In genomic region chr2:183057333-183057985, GRCh38 we compare ENCODE assay signal across 12 cellular contexts. TPM values are rescaled to one million over a fixed set of nuclear protein-coding genes. Genes with fewer than 3 reads are reported as not detected.
DNase-seq lines count a peak whose midpoint lies in the region; ATAC-seq, FAIRE-seq and TF ChIP-seq lines count a peak whose summit lies in the region.
"Had no signal": no experiment of that assay in that cellular context is flagged by ENCODE, and none has a peak within 500 bp of the region (broad histone marks: within the 10 kb centered on the region; RNA-seq: fewer than 3 reads in every experiment).

No MANE protein-coding gene starts in this region.

- no peak for FAIRE-seq in D721Med (lab: Jason Lieb, UNC)

- no peaks in the 10 kb centered on the region for H3K36me3 Mint-ChIP-seq in mesothelial cell of epicardium
- H3K36me3 Mint-ChIP-seq: brain had no signal

- H3K27ac Mint-ChIP-seq in mesothelial cell of epicardium: no peak overlapping the region
- H3K27ac Mint-ChIP-seq: B cell had no signal

- no peak overlapping the region for H3K4me3 ChIP-seq in dorsolateral prefrontal cortex
- H3K4me3 ChIP-seq: prostate gland had no signal

- H3K9me3 Mint-ChIP-seq in mesothelial cell of epicardium: no peaks in the 10 kb centered on the region

- TF ChIP-seq CTCF in dorsolateral prefrontal cortex (IDR thresholded peaks at IDR 0.05 in 54 of 56, conservative IDR thresholded peaks at IDR 0.05 in 2 of 56; ENCODE audit: low read depth in 1 of 56, partially characterized antibody in 56 of 56) (no peak), D721Med (IDR thresholded peaks at IDR 0.05; ENCODE audit: insufficient read depth, missing control alignments) (no peak), mesothelial cell of epicardium (IDR thresholded peaks at IDR 0.05; ENCODE audit: unreplicated experiment) (no peak)

- peak overlapping the region in 50 of 59 donors; percentile 0 to 85 (median 63) for H3K27ac ChIP-seq in dorsolateral prefrontal cortex
- H3K27ac ChIP-seq: prostate gland had no signal

- H3K4me3 Mint-ChIP-seq in mesothelial cell of epicardium: no peak overlapping the region
- H3K4me3 Mint-ChIP-seq: B cell had no signal

- H3K4me1 Mint-ChIP-seq in mesothelial cell of epicardium: peaks cover 5% of the 10 kb centered on the region
- H3K4me1 Mint-ChIP-seq: B cell had no signal

- DNase-seq in dorsolateral prefrontal cortex (no peak), RKO (ENCODE audit: low spot score) (no peak), D721Med (ENCODE audit: insufficient read length, low spot score) (no peak), NCI-H524 (lab: John Stamatoyannopoulos, UW) (no peak), mesothelial cell of epicardium (ENCODE audit: low spot score in 2 of 2, unreplicated experiment in 2 of 2) (no peak)
- DNase-seq: NCI-H2227 treated with DMSO at 0.1 percent for 48 hours had no signal

- ATAC-seq in GM18517 (IDR thresholded peaks at IDR 0.05; ENCODE audit: unreplicated experiment) (peak; percentile 49), GM21528 (IDR thresholded peaks at IDR 0.05; ENCODE audit: low FRiP score, unreplicated experiment) (peak; percentile 64), HG03097 (IDR thresholded peaks at IDR 0.05; ENCODE audit: low FRiP score, unreplicated experiment) (peak; percentile 37)

- intact Hi-C loops in dorsolateral prefrontal cortex (cut with DNase I): loop anchor here in 1 of 2 donors (10.0 kb wide), 1 partner anchor 1537 kb away; the partner anchor contains the start of gene ZNF804A

- H3K27me3 ChIP-seq in dorsolateral prefrontal cortex: no peaks in the 10 kb centered on the region

- H3K27me3 Mint-ChIP-seq in mesothelial cell of epicardium (ENCODE audit: low read depth): no peaks in the 10 kb centered on the region

RNA-seq across cellular contexts. Expression of gene NCKAP1, which starts 19.2 kb away (rescaled TPM):
- total RNA-seq in dorsolateral prefrontal cortex (100 to 1,000 TPM; 121 to 310 (median 210) TPM), mesothelial cell of epicardium (98.9 to 106 TPM (median 104 TPM) in 3 replicates)

RNA-seq across cellular contexts. Expression of gene DUSP19, which starts 21.1 kb away (rescaled TPM):
- total RNA-seq in dorsolateral prefrontal cortex (10 to 100 TPM in 82 of 120 experiments, 1 to 10 TPM in 38; 5.2 to 20.4 (median 11.3) TPM), mesothelial cell of epicardium (3.5 to 4.3 TPM (median 4.3 TPM) in 3 replicates)
